In the genomic region with DNA sequence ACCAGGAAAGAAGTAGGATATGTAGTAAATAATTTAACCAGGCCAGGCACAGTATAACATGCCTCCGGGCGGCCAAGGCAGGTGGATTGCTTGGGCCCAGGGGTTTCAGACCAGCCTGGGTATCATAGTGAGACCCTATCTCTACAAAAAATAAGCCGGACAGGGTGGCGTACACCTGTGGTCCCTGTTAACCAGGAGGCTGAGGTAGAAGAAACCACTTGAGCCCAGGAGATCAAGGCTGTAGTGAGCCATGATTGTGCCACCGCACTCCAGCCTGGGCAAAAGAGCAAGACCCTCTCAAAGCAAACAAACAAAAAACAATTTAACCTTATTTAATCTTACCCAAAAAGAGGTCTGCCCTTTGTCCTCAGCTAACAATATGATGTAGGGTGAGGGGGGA, we compare ENCODE assay signal across 24 cellular contexts. TPM values are rescaled to one million over a fixed set of nuclear protein-coding genes. Genes with fewer than 3 reads are reported as not detected.
DNase-seq lines count a peak whose midpoint lies in the region; ATAC-seq and TF ChIP-seq lines count a peak whose summit lies in the region.
"Had no signal": no experiment of that assay in that cellular context is flagged by ENCODE, and none has a peak within 500 bp of the region (broad histone marks: within the 10 kb centered on the region; RNA-seq: fewer than 3 reads in every experiment).

No MANE protein-coding gene starts in this region.

- TF ChIP-seq EP300 in upper lobe of left lung (IDR thresholded peaks at IDR 0.05) = no peak

- H3K27me3 ChIP-seq in Loucy (ENCODE audit: insufficient read depth, low read length, poor library complexity, severe bottlenecking) = no peaks in the 10 kb centered on the region
- no peaks in the 10 kb centered on the region for H3K27me3 ChIP-seq in neutrophil
- no peaks in the 10 kb centered on the region for H3K27me3 ChIP-seq in upper lobe of left lung
- H3K27me3 ChIP-seq: adrenal gland had no signal

- peak overlapping the region; percentile 7 for H3K4me3 ChIP-seq in Loucy (ENCODE audit: low read length, poor library complexity, severe bottlenecking)
- H3K4me3 ChIP-seq in neutrophil (ENCODE audit: low read depth in 1 of 2, low read length in 1 of 2) = no peak overlapping the region
- no peak overlapping the region for H3K4me3 ChIP-seq in upper lobe of left lung
- H3K4me3 ChIP-seq: adrenal gland, lung had no signal

- no peaks in the 10 kb centered on the region for H3K9me3 Mint-ChIP-seq in chondrocyte (ENCODE audit: low read depth)
- H3K9me3 Mint-ChIP-seq: activated CD4-positive, alpha-beta memory T cell treated with anti-CD3 and anti-CD28 coated beads, Interleukin-2, amount 10 ng/mL, durations not matched to agents 7 days and 5 days; CD8-positive, alpha-beta T cell had no signal

- ATAC-seq in upper lobe of left lung (ENCODE audit: low FRiP score in 2 of 2) = no peak
- ATAC-seq: activated CD4-positive, CD25-positive, alpha-beta regulatory T cell treated with anti-CD3 and anti-CD28 coated beads, Interleukin-2, amount 50 U/mL, for 24 hours; CD8-positive, alpha-beta T cell had no signal

- in situ Hi-C loops in G401 (cut with HindIII; ENCODE audit: low sequenced_read_pairs) = no loop called here

- H3K9ac ChIP-seq in Loucy (ENCODE audit: low read depth, low read length, poor library complexity, severe bottlenecking) = no peak overlapping the region

- H3K27me3 Mint-ChIP-seq in chondrocyte (ENCODE audit: low read depth) = no peaks in the 10 kb centered on the region
- H3K27me3 Mint-ChIP-seq: activated CD4-positive, alpha-beta memory T cell treated with anti-CD3 and anti-CD28 coated beads, Interleukin-2, amount 10 ng/mL, durations not matched to agents 7 days and 5 days had no signal

- TF ChIP-seq CTCF in Loucy (conservative IDR thresholded peaks at IDR 0.05; ENCODE audit: low read length) (no peak), chondrocyte (IDR thresholded peaks at IDR 0.05) (no peak), neutrophil (IDR thresholded peaks at IDR 0.05) (no peak), upper lobe of left lung (IDR thresholded peaks at IDR 0.05) (no peak)

- H3K4me1 ChIP-seq in Loucy (ENCODE audit: insufficient read depth, low read length, poor library complexity, severe bottlenecking) (peaks cover 45% of the 10 kb centered on the region), neutrophil (ENCODE audit: control insufficient read depth in 1 of 2, insufficient read depth in 1 of 2, low read depth in 1 of 2, low read length in 1 of 2) (peaks cover 51 to 56% of the 10 kb centered on the region in 2 experiments), upper lobe of left lung (peaks cover 73 to 83% (median 78%) of the 10 kb centered on the region in 4 donors)

- 93 to 97% methylated on average over 5 of the region's 5 CpGs for WGBS in upper lobe of left lung, 2 donors

- H3K27ac ChIP-seq in neutrophil = peak overlapping the region; percentile 49
- H3K27ac ChIP-seq in upper lobe of left lung = peak overlapping the region; percentile 2 to 31 (median 18)

- no peaks in the 10 kb centered on the region for H3K36me3 Mint-ChIP-seq in chondrocyte (ENCODE audit: low read depth)

- H4K20me1 ChIP-seq in Loucy (ENCODE audit: insufficient read depth, low read length, poor library complexity, severe bottlenecking) = peaks cover 19% of the 10 kb centered on the region

- H3K9me3 ChIP-seq in Loucy (ENCODE audit: insufficient read depth, low read depth, low read length) = no peaks in the 10 kb centered on the region
- no peaks in the 10 kb centered on the region for H3K9me3 ChIP-seq in neutrophil
- H3K9me3 ChIP-seq in upper lobe of left lung = no peaks in the 10 kb centered on the region
- H3K9me3 ChIP-seq: adrenal gland had no signal

- no peaks in the 10 kb centered on the region for H3K36me3 ChIP-seq in Loucy (ENCODE audit: insufficient read depth, low read length)
- H3K36me3 ChIP-seq in neutrophil = no peaks in the 10 kb centered on the region
- no peaks in the 10 kb centered on the region for H3K36me3 ChIP-seq in upper lobe of left lung
- H3K36me3 ChIP-seq: adrenal gland had no signal

- no peaks in the 10 kb centered on the region for H3F3A ChIP-seq in Loucy (ENCODE audit: low read depth)

- H3K4me2 ChIP-seq in Loucy (ENCODE audit: low read depth, low read length, poor library complexity, severe bottlenecking) = peak overlapping the region; percentile 83

- H3K79me2 ChIP-seq in Loucy (ENCODE audit: insufficient read depth, low read length) = peaks cover 76% of the 10 kb centered on the region

- no peak overlapping the region for H3K4me3 Mint-ChIP-seq in chondrocyte (ENCODE audit: unreplicated experiment)
- H3K4me3 Mint-ChIP-seq: activated CD4-positive, alpha-beta memory T cell treated with anti-CD3 and anti-CD28 coated beads, Interleukin-2, amount 10 ng/mL, durations not matched to agents 7 days and 5 days; CD8-positive, alpha-beta T cell had no signal

- no peaks in the 10 kb centered on the region for H3K9me2 ChIP-seq in Loucy (replicated peaks; ENCODE audit: low read depth, low read length)

- no peak for DNase-seq in chondrocyte (ENCODE audit: low spot score)
- DNase-seq in upper lobe of left lung = no peak
- DNase-seq in cerebellar cortex (ENCODE audit: low spot score) = no peak
- DNase-seq in ureter (ENCODE audit: low spot score) = no peak
- no peak for DNase-seq in G401 (ENCODE audit: low spot score)
- DNase-seq: activated CD4-positive, alpha-beta memory T cell treated with anti-CD3 and anti-CD28 coated beads, Interleukin-2, amount 10 ng/mL, durations not matched to agents 7 days and 5 days; activated gamma-delta T cell treated with Interleukin-2 at 50 U/mL for 16 hours; adrenal gland; CD8-positive, alpha-beta T cell; cortex of kidney; DMS153; GOT3; Kasumi-1; NCI-H1048; NCI-H1694 treated with DMSO at 0.1 percent for 48 hours; NCI-H2171 treated with DMSO at 0.1 percent for 48 hours; NCI-H524; small intestine; stimulated activated CD4-positive, alpha-beta T cell treated with anti-CD3 and anti-CD28 coated beads, Interleukin-1b, Interleukin-23, amount 100 ng/mL, for 48 hours; T-helper 1 cell had no signal

- no peak for TF ChIP-seq POLR2A in upper lobe of left lung (IDR thresholded peaks at IDR 0.05)

- no peak overlapping the region for H2AFZ ChIP-seq in Loucy (ENCODE audit: low read length)

- H3K4me1 Mint-ChIP-seq in chondrocyte (ENCODE audit: low read depth) = peaks cover 75% of the 10 kb centered on the region

- peak overlapping the region; percentile 72 for H3K27ac Mint-ChIP-seq in chondrocyte (ENCODE audit: unreplicated experiment)
- H3K27ac Mint-ChIP-seq: activated CD4-positive, alpha-beta memory T cell treated with anti-CD3 and anti-CD28 coated beads, Interleukin-2, amount 10 ng/mL, durations not matched to agents 7 days and 5 days; CD8-positive, alpha-beta T cell had no signal

RNA-seq across cellular contexts. Expression of a gene that starts 3.5 kb away (rescaled TPM):
- total RNA-seq in chondrocyte = 45.3 to 51.6 TPM (median 50.2 TPM) in 3 replicates
- total RNA-seq in upper lobe of left lung = 100 to 1,000 TPM in 1 of 6 donors, 10 to 100 TPM in 5; 77.4 to 112 (median 92.7) TPM
- total RNA-seq in ureter = 50.5 TPM
- 32.9 and 46.2 TPM in 2 replicates for total RNA-seq in G401 (2014; rRNA removed; shearing (Covaris generic))

RNA-seq across cellular contexts. Expression of a gene that starts 19.8 kb away (rescaled TPM):
- total RNA-seq in chondrocyte (10.4 to 13.0 TPM (median 11.6 TPM) in 3 replicates), upper lobe of left lung (10 to 100 TPM; 21.6 to 77.5 (median 37.9) TPM), ureter (16.1 TPM)
- 5.5 and 10.5 TPM in 2 replicates for total RNA-seq in G401 (2014; rRNA removed; shearing (Covaris generic))
